ENCODE assay signal across 9 cellular contexts in genomic region chr12:120367252-120367923, GRCh38. TPM values are rescaled to one million over a fixed set of nuclear protein-coding genes. Genes with fewer than 3 reads are reported as not detected.
DNase-seq lines count a peak whose midpoint lies in the region; ATAC-seq, FAIRE-seq and TF ChIP-seq lines count a peak whose summit lies in the region.
"Had no signal": no experiment of that assay in that cellular context is flagged by ENCODE, and none has a peak within 500 bp of the region (broad histone marks: within the 10 kb centered on the region; RNA-seq: fewer than 3 reads in every experiment).

No MANE protein-coding gene starts in this region.

- intact Hi-C loops in CD8-positive, alpha-beta T cell (cut with DNase I, micrococcal nuclease), result no loop called here
- intact Hi-C loops in GM12878 (cut with micrococcal nuclease; ENCODE audit: unreplicated experiment), result loop anchor here (2.0 kb wide), 1 partner anchor 19 kb away; no protein-coding TSS in a partner anchor

- POLR2A ChIA-PET in CD8-positive, alpha-beta T cell (lab: Charles Lee), result interaction anchor here (0.6 to 1.1 kb wide), 2 partner anchors 28 to 229 kb away, joined by 3 read pairs; no protein-coding TSS in a partner anchor
- POLR2A ChIA-PET in GM12878 (lab: Charles Lee), result no interaction called here

- H3K27ac ChIP-seq in CD8-positive, alpha-beta T cell (ENCODE audit: low read depth, low read length), result no peak overlapping the region
- no peak overlapping the region for H3K27ac ChIP-seq in GM12878 (ENCODE audit: control insufficient read depth, insufficient read depth)

- peaks cover 6% of the 10 kb centered on the region for H3K4me1 ChIP-seq in CD8-positive, alpha-beta T cell (ENCODE audit: insufficient read depth, low read length)
- no peaks in the 10 kb centered on the region for H3K4me1 ChIP-seq in GM12878 (ENCODE audit: control insufficient read depth, insufficient read depth, low read length)

- H3K27me3 Mint-ChIP-seq in CD8-positive, alpha-beta T cell (ENCODE audit: low read depth), result peaks cover 73% of the 10 kb centered on the region
- H3K27me3 Mint-ChIP-seq in memory B cell, result peaks cover 48% of the 10 kb centered on the region

- RAD21 ChIA-PET in GM12878 (lab: Charles Lee; ENCODE audit: unreplicated experiment), result interaction anchor here (1.2 kb wide), 1 partner anchor 47 kb away, joined by 3 read pairs; no protein-coding TSS in a partner anchor

- no peak overlapping the region for H2AFZ ChIP-seq in GM12878 (ENCODE audit: control insufficient read depth, low read depth, low read length)

- H3K9ac ChIP-seq in GM12878 (ENCODE audit: control insufficient read depth, insufficient read depth, low read length), result no peak overlapping the region

- TF ChIP-seq EP300 in GM12878 (IDR thresholded peaks at IDR 0.05; ENCODE audit: borderline replicate concordance in 1 of 2, control insufficient read depth in 1 of 2, low read depth in 2 of 2, low read length in 2 of 2), result no peak

- DNase-seq in CD8-positive, alpha-beta T cell, result no peak
- DNase-seq in HuH-7 (ENCODE audit: low spot score) (peak; percentile 58), GM12878 (ENCODE audit: low read depth, low spot score) (no peak), memory B cell (ENCODE audit: low spot score in 2 of 2) (no peak)

- no peaks in the 10 kb centered on the region for H3K36me3 Mint-ChIP-seq in CD8-positive, alpha-beta T cell
- H3K36me3 Mint-ChIP-seq in memory B cell, result no peaks in the 10 kb centered on the region

- FAIRE-seq in GM12878 (lab: Jason Lieb, UNC), result no peak

- H3K9me3 Mint-ChIP-seq in CD8-positive, alpha-beta T cell, result no peaks in the 10 kb centered on the region
- no peaks in the 10 kb centered on the region for H3K9me3 Mint-ChIP-seq in memory B cell

- peaks cover 15% of the 10 kb centered on the region for H3K4me1 Mint-ChIP-seq in CD8-positive, alpha-beta T cell (ENCODE audit: low read depth)
- peaks cover 11% of the 10 kb centered on the region for H3K4me1 Mint-ChIP-seq in memory B cell

- no peak overlapping the region for H3K4me2 ChIP-seq in GM12878 (ENCODE audit: control insufficient read depth, insufficient read depth)

- H3K27me3 ChIP-seq in CD8-positive, alpha-beta T cell (ENCODE audit: insufficient read depth, low read length), result peaks cover 33% of the 10 kb centered on the region
- peaks cover 11 to 15% of the 10 kb centered on the region in 2 experiments for H3K27me3 ChIP-seq in GM12878 (replicated peaks in 1 of 2; ENCODE audit: control insufficient read depth in 2 of 2, insufficient read depth in 2 of 2, low read length in 1 of 2)

- H3K9me3 ChIP-seq in CD8-positive, alpha-beta T cell (ENCODE audit: low read length), result no peaks in the 10 kb centered on the region
- H3K9me3 ChIP-seq in GM12878 (replicated peaks; ENCODE audit: control insufficient read depth, insufficient read depth, low read length), result no peaks in the 10 kb centered on the region

- no peaks in the 10 kb centered on the region for H4K20me1 ChIP-seq in GM12878 (ENCODE audit: control insufficient read depth, insufficient read depth)

- in situ Hi-C loops in GM12878 (cut with MboI), result no loop called here

- WGBS in GM12878 (ENCODE audit: insufficient coverage, insufficient replicate concordance, low lambda C conversion rate, missing lambda C conversion rate), result 16% methylated on average over 10 of the region's 10 CpGs

- SMC1A ChIA-PET in GM12878 (lab: Charles Lee; ENCODE audit: uncharacterized antibody, unreplicated experiment), result interaction anchor here (1.0 kb wide), 1 partner anchor 13 kb away, joined by 3 read pairs; no protein-coding TSS in a partner anchor

- TF ChIP-seq CTCF in CD8-positive, alpha-beta T cell (IDR thresholded peaks at IDR 0.05), result no peak
- peak in 2 of 3 experiments; percentile 26 to 30; a peak in 2 of 6 replicates for TF ChIP-seq CTCF in GM12878 (IDR thresholded peaks at IDR 0.05 in 2 of 3, conservative IDR thresholded peaks at IDR 0.05 in 1 of 3; ENCODE audit: control insufficient read depth in 2 of 3, extremely low read depth in 1 of 3, insufficient read depth in 1 of 3, low read depth in 3 of 3, low read length in 3 of 3)

- H3K79me2 ChIP-seq in GM12878 (ENCODE audit: control insufficient read depth, insufficient read depth, low read length), result no peaks in the 10 kb centered on the region

- H3K36me3 ChIP-seq in CD8-positive, alpha-beta T cell (ENCODE audit: insufficient read depth, low read length), result no peaks in the 10 kb centered on the region
- H3K36me3 ChIP-seq in GM12878 (ENCODE audit: control insufficient read depth in 2 of 2, insufficient read depth in 2 of 2, low read length in 1 of 2), result no peaks in the 10 kb centered on the region

- no peak for ATAC-seq in CD8-positive, alpha-beta T cell
- ATAC-seq in GM12878, result no peak
- ATAC-seq in memory B cell (ENCODE audit: low read depth), result no peak
- ATAC-seq in HG03457 (IDR thresholded peaks at IDR 0.05; ENCODE audit: unreplicated experiment), result no peak
- ATAC-seq in GM21526 (IDR thresholded peaks at IDR 0.05; ENCODE audit: low FRiP score, unreplicated experiment), result no peak
- no peak for ATAC-seq in HG03196 (IDR thresholded peaks at IDR 0.05; ENCODE audit: unreplicated experiment)
- no peak for ATAC-seq in GM21528 (IDR thresholded peaks at IDR 0.05; ENCODE audit: low FRiP score, unreplicated experiment)

- no peak overlapping the region for H3K27ac Mint-ChIP-seq in CD8-positive, alpha-beta T cell
- no peak overlapping the region for H3K27ac Mint-ChIP-seq in memory B cell

- no peak for TF ChIP-seq RAD21 in GM12878 (IDR thresholded peaks at IDR 0.05; ENCODE audit: insufficient read depth, low read depth, low read length)

- no peak overlapping the region for H3K4me3 ChIP-seq in CD8-positive, alpha-beta T cell (ENCODE audit: low read depth, low read length)
- no peak overlapping the region for H3K4me3 ChIP-seq in GM12878

- H3K4me3 Mint-ChIP-seq in CD8-positive, alpha-beta T cell, result peak overlapping the region; percentile 57
- H3K4me3 Mint-ChIP-seq in memory B cell, result peak overlapping the region; percentile 25

- BruUV-seq in GM12878 (replicated peaks; lab: Mats Ljungman, UMichigan), result no TSS peak

- CTCF ChIA-PET in CD8-positive, alpha-beta T cell (lab: Charles Lee), result interaction anchor here (0.7 to 3.5 kb wide), 10 partner anchors 9 to 1474 kb away, joined by 3 to 8 read pairs (median 4); no protein-coding TSS in a partner anchor
- CTCF ChIA-PET in GM12878 (lab: Yijun Ruan, JAX), result interaction anchor here (0.6 to 1.5 kb wide), 12 partner anchors 10 to 670 kb away, joined by 3 to 6 read pairs (median 4); partner anchors contain the start of gene PLA2G1B

- TF ChIP-seq POLR2A in GM12878 (IDR thresholded peaks at IDR 0.05; ENCODE audit: low read depth, low read length), result no peak

TF ChIP-seq in GM12878, 131 proteins besides CTCF, POLR2A, EP300 and RAD21 (continues in another document):
- no peak for TF ChIP-seq YY1 (IDR thresholded peaks at IDR 0.05; ENCODE audit: low read depth, low read length)
- TF ChIP-seq RCOR1 (conservative IDR thresholded peaks at IDR 0.05; ENCODE audit: low read depth, low read length), result no peak

RNA-seq across cellular contexts. Expression of gene MSI1, which starts 1.6 kb away (rescaled TPM):
- not detected for total RNA-seq in CD8-positive, alpha-beta T cell
- not detected in 2 replicates for total RNA-seq in GM12878 (2013; cell fraction: nucleolus; rRNA removed)
- total RNA-seq in GM12878 (2014; rRNA removed), result not detected in 2 replicates
- total RNA-seq in GM12878 (2014; rRNA removed; fragmentation: Illumina TruSeq; extraction: Trizol), result not detected in 2 replicates
- total RNA-seq in GM12878 (2021), result 0.16 TPM in 1 of 2 replicates, not detected in the other
- not detected for polyA plus RNA-seq in GM12878 (2011; ENCODE audit: low read depth)
- polyA plus RNA-seq in GM12878 (2011; rRNA removed), result not detected in 2 replicates
- polyA plus RNA-seq in GM12878 (2011; cell fraction: cytosol; rRNA removed), result not detected in 2 replicates
- polyA plus RNA-seq in GM12878 (2011; cell fraction: nucleus; rRNA removed), result not detected in 2 replicates
- polyA plus RNA-seq in GM12878 (2012), result not detected in 2 replicates
- polyA plus RNA-seq in GM12878 (2014; fragmentation: Illumina TruSeq; extraction: Trizol), result not detected in 2 replicates
- not detected for polyA plus RNA-seq in GM12878 (2014; fragmentation: Nextera tagmentation; extraction: Ambion mirVana)
- polyA plus RNA-seq in GM12878 (2014; rRNA removed), result not detected in 2 replicates
- under 1 TPM in 1 of 2 experiments, not detected in 1; 0.04 TPM for polyA plus RNA-seq in GM12878 (2016; fragmentation: Nextera tagmentation; extraction: Ambion mirVana)
- not detected in 2 replicates for polyA minus RNA-seq in GM12878 (2011; rRNA and poly(A)+ RNA removed)
- not detected in 2 replicates for polyA minus RNA-seq in GM12878 (2011; cell fraction: cytosol; rRNA and poly(A)+ RNA removed)
- not detected in 2 replicates for polyA minus RNA-seq in GM12878 (2011; cell fraction: nucleus; rRNA and poly(A)+ RNA removed)
- total RNA-seq: mononuclear cell had no signal

RNA-seq across cellular contexts. Expression of gene PLA2G1B, which starts 39.8 kb away (rescaled TPM):
- total RNA-seq in CD8-positive, alpha-beta T cell, result not detected
- total RNA-seq in GM12878 (2013; cell fraction: nucleolus; rRNA removed), result not detected in 2 replicates
- total RNA-seq in GM12878 (2014; rRNA removed) (not detected in 2 replicates), GM12878 (2014; rRNA removed; fragmentation: Illumina TruSeq; extraction: Trizol) (not detected in 2 replicates), GM12878 (2021) (2.5 TPM in 1 of 2 replicates, not detected in the other)
- polyA plus RNA-seq in GM12878 (2011; ENCODE audit: low read depth), result not detected
- polyA plus RNA-seq in GM12878 (2011; rRNA removed) (not detected in 2 replicates), GM12878 (2014; fragmentation: Illumina TruSeq; extraction: Trizol) (not detected in 2 replicates), GM12878 (2014; fragmentation: Nextera tagmentation; extraction: Ambion mirVana) (not detected), GM12878 (2014; rRNA removed) (not detected in 2 replicates), GM12878 (2016; fragmentation: Nextera tagmentation; extraction: Ambion mirVana) (not detected)
- polyA plus RNA-seq in GM12878 (2011; cell fraction: cytosol; rRNA removed), result not detected in 2 replicates
- polyA plus RNA-seq in GM12878 (2011; cell fraction: nucleus; rRNA removed), result not detected in 2 replicates
- not detected in 2 replicates for polyA plus RNA-seq in GM12878 (2012)
- not detected in 2 replicates for polyA minus RNA-seq in GM12878 (2011; rRNA and poly(A)+ RNA removed)
- polyA minus RNA-seq in GM12878 (2011; cell fraction: cytosol; rRNA and poly(A)+ RNA removed), result not detected in 2 replicates
- not detected in 2 replicates for polyA minus RNA-seq in GM12878 (2011; cell fraction: nucleus; rRNA and poly(A)+ RNA removed)
